15 cellular contexts compared by ENCODE assay signal in the genomic region with DNA sequence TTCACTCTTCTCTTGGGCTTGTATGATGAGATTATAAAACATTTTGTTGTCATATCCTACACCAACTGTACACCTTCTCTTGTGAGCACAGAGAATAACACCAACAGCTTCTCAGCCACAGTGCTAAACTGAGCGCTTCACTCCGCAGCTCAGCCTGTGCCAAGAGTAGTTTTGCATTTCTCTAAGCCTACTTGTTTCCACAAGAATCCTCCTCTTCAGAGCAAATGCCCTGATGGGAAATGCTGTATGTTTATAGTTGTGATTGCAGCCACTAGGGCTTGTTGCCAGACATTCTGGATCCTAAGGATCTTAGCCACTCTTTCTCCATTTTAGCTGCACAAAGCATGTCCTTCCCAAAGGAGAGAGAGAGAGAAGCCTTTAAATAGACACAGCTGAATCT.
A peak's percentile ranks its signal among the peaks of the same experiment; 100 is the strongest.
DNase-seq lines count a peak whose midpoint lies in the region; ATAC-seq and TF ChIP-seq lines count a peak whose summit lies in the region.
"Had no signal": no experiment of that assay in that cellular context is flagged by ENCODE, and none has a peak within 500 bp of the region (broad histone marks: within the 10 kb centered on the region; RNA-seq: fewer than 3 reads in every experiment).

No MANE protein-coding gene starts in this region.

- no peaks in the 10 kb centered on the region for H3K27me3 ChIP-seq in uterus

- H3K27ac ChIP-seq in uterus = no peak overlapping the region

- TF ChIP-seq POLR2A in uterus (IDR thresholded peaks at IDR 0.05) = no peak

- DNase-seq in NCI-H524 (lab: John Stamatoyannopoulos, UW) = peak; percentile 20 to 59
- no peak for DNase-seq in NCI-H524 treated with DMSO at 0.1 percent for 48 hours (lab: John Stamatoyannopoulos, UW)
- DNase-seq in choroid plexus epithelial cell (ENCODE audit: low read depth) = peak; percentile 69
- DNase-seq in inferior parietal cortex (ENCODE audit: extremely low spot score) = peak; percentile 66
- peak; percentile 77 for DNase-seq in superior temporal gyrus (ENCODE audit: extremely low spot score)
- DNase-seq in mesenteric fat pad (ENCODE audit: low spot score) = no peak
- no peak for DNase-seq in uterus
- DNase-seq: activated naive CD4-positive, alpha-beta T cell treated with anti-CD3 and anti-CD28 coated beads for 36 hours; Calu3; KG1; NCI-H187; SIG-M5; small intestine had no signal

- no peaks in the 10 kb centered on the region for H3K9me3 ChIP-seq in uterus

- ATAC-seq in GM21367 (IDR thresholded peaks at IDR 0.05; ENCODE audit: unreplicated experiment) = no peak
- ATAC-seq: natural killer cell treated with Interleukin-12 subunit alpha and Interleukin-12 subunit beta and Interleukin-15 and Interleukin-18, amount 100 ng/mL, for 72 hours had no signal

- no peak for TF ChIP-seq CTCF in choroid plexus epithelial cell (conservative IDR thresholded peaks at IDR 0.05; ENCODE audit: low read depth, low read length)
- TF ChIP-seq CTCF in uterus (IDR thresholded peaks at IDR 0.05) = no peak

- no peaks in the 10 kb centered on the region for H3K36me3 ChIP-seq in uterus

- no peak overlapping the region for H3K4me3 ChIP-seq in choroid plexus epithelial cell (ENCODE audit: low read depth, low read length)
- H3K4me3 ChIP-seq in uterus = no peak overlapping the region

- H3K4me1 ChIP-seq in uterus = no peaks in the 10 kb centered on the region

- intact Hi-C loops in uterus (cut with DNase I; ENCODE audit: low total_unique reads) = no loop called here

Comparison
In these comparisons a context has a peak if more than half of its experiments do, and no peak if none do; other contexts are left out.
1. DNase-seq: peak in NCI-H524 (2 of 2), choroid plexus epithelial cell (single experiment), inferior parietal cortex (single experiment) and superior temporal gyrus (single experiment); none in NCI-H524 treated with DMSO at 0.1 percent for 48 hours (single experiment), mesenteric fat pad (single experiment) and uterus (0 of 2).